Comparison of ENCODE assay signal across 15 cellular contexts in the genomic region with DNA sequence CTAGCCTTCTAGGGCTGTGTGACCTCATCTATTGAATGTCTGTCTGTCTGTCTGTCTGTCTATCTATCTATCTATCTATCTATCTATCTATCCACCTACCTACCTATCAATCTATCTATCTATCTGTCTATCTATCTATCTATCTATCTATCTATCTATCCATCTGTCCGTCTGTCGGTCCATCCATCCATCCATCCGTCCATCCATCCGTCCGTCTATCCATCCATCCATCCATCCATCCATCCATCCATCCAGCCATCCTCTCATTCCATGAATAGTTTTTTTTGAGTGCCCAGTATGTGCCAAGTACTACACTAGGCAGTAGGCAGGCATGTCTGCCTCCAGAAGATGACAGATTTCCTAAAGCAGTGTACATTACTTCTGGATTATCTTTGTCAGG.
DNase-seq lines count a peak whose midpoint lies in the region; ATAC-seq, FAIRE-seq and TF ChIP-seq lines count a peak whose summit lies in the region.
"Had no signal": no experiment of that assay in that cellular context is flagged by ENCODE, and none has a peak within 500 bp of the region (broad histone marks: within the 10 kb centered on the region; RNA-seq: fewer than 3 reads in every experiment).

No MANE protein-coding gene starts in this region.

- no peaks in the 10 kb centered on the region for H3K36me3 Mint-ChIP-seq in activated CD8-positive, alpha-beta memory T cell treated with anti-CD3 and anti-CD28 coated beads, Interleukin-2, amount 10 ng/mL, durations not matched to agents 7 days and 5 days
- H3K36me3 Mint-ChIP-seq in stimulated activated effector memory CD8-positive, alpha-beta T cell treated with anti-CD3 and anti-CD28 coated beads, Interleukin-12 subunit alpha, Interleukin-12 subunit beta, amount 100 ng/mL, for 72 hours, result peaks cover 7% of the 10 kb centered on the region

- no peak overlapping the region for H3K9ac ChIP-seq in GM12878 (ENCODE audit: control insufficient read depth, insufficient read depth, low read length)

- no peaks in the 10 kb centered on the region for H3K9me3 ChIP-seq in GM12878 (replicated peaks; ENCODE audit: control insufficient read depth, insufficient read depth, low read length)
- H3K9me3 ChIP-seq: body of pancreas, heart right ventricle had no signal

- CTCF ChIA-PET in activated CD8-positive, alpha-beta memory T cell treated with anti-CD3 and anti-CD28 coated beads, Interleukin-2, amount 10 ng/mL, durations not matched to agents 7 days and 5 days (lab: Charles Lee), result interaction anchor here (0.6 to 3.2 kb wide), 17 partner anchors 10 to 454 kb away, joined by 3 to 19 read pairs (median 4); a partner anchor contains a TSS
- CTCF ChIA-PET in GM12878 (lab: Yijun Ruan, JAX), result interaction anchor here (0.7 to 1.4 kb wide), 5 partner anchors 10 to 403 kb away, joined by 3 to 4 read pairs (median 3); no protein-coding TSS in a partner anchor

- no TSS peak for BruUV-seq in GM12878 (replicated peaks; lab: Mats Ljungman, UMichigan)

- no peak for TF ChIP-seq RAD21 in GM12878 (IDR thresholded peaks at IDR 0.05; ENCODE audit: insufficient read depth, low read depth, low read length)

- SMC1A ChIA-PET in GM12878 (lab: Charles Lee; ENCODE audit: uncharacterized antibody, unreplicated experiment), result interaction anchor here (0.6 kb wide), 1 partner anchor 1709 kb away, joined by 3 read pairs; no protein-coding TSS in a partner anchor

- no peak for TF ChIP-seq EP300 in GM12878 (IDR thresholded peaks at IDR 0.05; ENCODE audit: borderline replicate concordance in 1 of 2, control insufficient read depth in 1 of 2, low read depth in 2 of 2, low read length in 2 of 2)

- H2AFZ ChIP-seq in GM12878 (ENCODE audit: control insufficient read depth, low read depth, low read length), result no peak overlapping the region

- TF ChIP-seq CTCF in GM12878 (IDR thresholded peaks at IDR 0.05 in 2 of 3, conservative IDR thresholded peaks at IDR 0.05 in 1 of 3; ENCODE audit: control insufficient read depth in 2 of 3, extremely low read depth in 1 of 3, insufficient read depth in 1 of 3, low read depth in 3 of 3, low read length in 3 of 3), result no peak

- no peak for DNase-seq in activated CD8-positive, alpha-beta memory T cell treated with anti-CD3 and anti-CD28 coated beads, Interleukin-2, amount 10 ng/mL, durations not matched to agents 7 days and 5 days
- no peak for DNase-seq in activated CD8-positive, alpha-beta memory T cell treated with anti-CD3 and anti-CD28 coated beads, Interleukin-2, amount 50 U/mL, for 48 hours
- peak; percentile 3 for DNase-seq in MV-4-11 (lab: John Stamatoyannopoulos, UW)
- DNase-seq in GM12878 (ENCODE audit: low read depth, low spot score), result no peak
- no peak for DNase-seq in stimulated activated effector memory CD8-positive, alpha-beta T cell treated with anti-CD3 and anti-CD28 coated beads, Interleukin-12 subunit alpha, Interleukin-12 subunit beta, amount 100 ng/mL, for 72 hours (ENCODE audit: low spot score in 2 of 2)
- no peak for DNase-seq in stimulated activated CD4-positive, alpha-beta T cell treated with anti-CD3 and anti-CD28 coated beads, Interleukin-4, amount 100 ng/mL, for 1 hour
- DNase-seq in hepatic stellate cell (ENCODE audit: low spot score), result no peak
- DNase-seq: activated CD4-positive, CD25-positive, alpha-beta regulatory T cell treated with anti-CD3 and anti-CD28 coated beads, Interleukin-2, amount 50 U/mL, for 72 hours; H7; heart right ventricle; NCI-H1417 treated with DMSO at 0.1 percent for 48 hours; stimulated activated CD4-positive, alpha-beta T cell treated with anti-CD3 and anti-CD28 coated beads, Interleukin-4, amount 100 ng/mL, for 4 hours had no signal

- peaks cover 64% of the 10 kb centered on the region for H3K4me1 Mint-ChIP-seq in activated CD8-positive, alpha-beta memory T cell treated with anti-CD3 and anti-CD28 coated beads, Interleukin-2, amount 10 ng/mL, durations not matched to agents 7 days and 5 days
- H3K4me1 Mint-ChIP-seq in stimulated activated effector memory CD8-positive, alpha-beta T cell treated with anti-CD3 and anti-CD28 coated beads, Interleukin-12 subunit alpha, Interleukin-12 subunit beta, amount 100 ng/mL, for 72 hours, result peaks cover 27% of the 10 kb centered on the region

- no peaks in the 10 kb centered on the region for H3K27me3 ChIP-seq in GM12878 (replicated peaks in 1 of 2; ENCODE audit: control insufficient read depth in 2 of 2, insufficient read depth in 2 of 2, low read length in 1 of 2)

- no peak for ATAC-seq in activated CD8-positive, alpha-beta memory T cell treated with anti-CD3 and anti-CD28 coated beads, Interleukin-2, amount 10 ng/mL, durations not matched to agents 7 days and 5 days
- ATAC-seq in GM12878, result no peak
- no peak for ATAC-seq in stimulated activated effector memory CD8-positive, alpha-beta T cell treated with anti-CD3 and anti-CD28 coated beads, Interleukin-12 subunit alpha, Interleukin-12 subunit beta, amount 100 ng/mL, for 72 hours
- ATAC-seq in GM21423 (IDR thresholded peaks at IDR 0.05; ENCODE audit: unreplicated experiment), result no peak

- H3K79me2 ChIP-seq in GM12878 (ENCODE audit: control insufficient read depth, insufficient read depth, low read length), result no peaks in the 10 kb centered on the region

- H3K4me3 ChIP-seq in GM12878, result peak overlapping the region; percentile 66; the same call in 1 of the 2 replicates

- in situ Hi-C loops in GM12878 (cut with MboI), result no loop called here

- no peaks in the 10 kb centered on the region for H4K20me1 ChIP-seq in GM12878 (ENCODE audit: control insufficient read depth, insufficient read depth)

- no peaks in the 10 kb centered on the region for H3K9me3 Mint-ChIP-seq in activated CD8-positive, alpha-beta memory T cell treated with anti-CD3 and anti-CD28 coated beads, Interleukin-2, amount 10 ng/mL, durations not matched to agents 7 days and 5 days (ENCODE audit: low read depth)
- no peaks in the 10 kb centered on the region for H3K9me3 Mint-ChIP-seq in stimulated activated effector memory CD8-positive, alpha-beta T cell treated with anti-CD3 and anti-CD28 coated beads, Interleukin-12 subunit alpha, Interleukin-12 subunit beta, amount 100 ng/mL, for 72 hours

- no peak for FAIRE-seq in GM12878 (lab: Jason Lieb, UNC)
- FAIRE-seq: keratinocyte had no signal

- peak overlapping the region; percentile 90 for H3K27ac Mint-ChIP-seq in activated CD8-positive, alpha-beta memory T cell treated with anti-CD3 and anti-CD28 coated beads, Interleukin-2, amount 10 ng/mL, durations not matched to agents 7 days and 5 days
- peak overlapping the region; percentile 86 for H3K27ac Mint-ChIP-seq in stimulated activated effector memory CD8-positive, alpha-beta T cell treated with anti-CD3 and anti-CD28 coated beads, Interleukin-12 subunit alpha, Interleukin-12 subunit beta, amount 100 ng/mL, for 72 hours

- no peaks in the 10 kb centered on the region for H3K27me3 Mint-ChIP-seq in activated CD8-positive, alpha-beta memory T cell treated with anti-CD3 and anti-CD28 coated beads, Interleukin-2, amount 10 ng/mL, durations not matched to agents 7 days and 5 days

- WGBS in GM12878 (ENCODE audit: insufficient coverage, insufficient replicate concordance, low lambda C conversion rate, missing lambda C conversion rate), result 71% methylated on average over 5 of the region's 5 CpGs

- TF ChIP-seq POLR2A in GM12878 (IDR thresholded peaks at IDR 0.05; ENCODE audit: low read depth, low read length), result no peak

- H3K27ac ChIP-seq in GM12878 (ENCODE audit: control insufficient read depth, insufficient read depth), result no peak overlapping the region

- no peaks in the 10 kb centered on the region for H3K36me3 ChIP-seq in GM12878 (ENCODE audit: control insufficient read depth in 2 of 2, insufficient read depth in 2 of 2, low read length in 1 of 2)
- H3K36me3 ChIP-seq: heart right ventricle had no signal

- H3K4me1 ChIP-seq in GM12878 (ENCODE audit: control insufficient read depth, insufficient read depth, low read length), result peaks cover 33% of the 10 kb centered on the region

- intact Hi-C loops in GM12878 (cut with micrococcal nuclease; ENCODE audit: unreplicated experiment), result loop anchor here (5.0 kb wide), 2 partner anchors 209 to 399 kb away; no protein-coding TSS in a partner anchor

- RAD21 ChIA-PET in GM12878 (lab: Charles Lee; ENCODE audit: unreplicated experiment), result interaction anchor here (0.7 to 1.4 kb wide), 2 partner anchors 26 to 53 kb away, joined by 3 to 6 read pairs; no protein-coding TSS in a partner anchor

- H3K4me3 Mint-ChIP-seq in activated CD8-positive, alpha-beta memory T cell treated with anti-CD3 and anti-CD28 coated beads, Interleukin-2, amount 10 ng/mL, durations not matched to agents 7 days and 5 days, result peak overlapping the region; percentile 80
- H3K4me3 Mint-ChIP-seq in stimulated activated effector memory CD8-positive, alpha-beta T cell treated with anti-CD3 and anti-CD28 coated beads, Interleukin-12 subunit alpha, Interleukin-12 subunit beta, amount 100 ng/mL, for 72 hours, result peak overlapping the region; percentile 62

- POLR2A ChIA-PET in GM12878 (lab: Charles Lee), result interaction anchor here (0.7 kb wide), 1 partner anchor 172 kb away, joined by 4 read pairs; no protein-coding TSS in a partner anchor

- peak overlapping the region; percentile 88; the same call in 1 of the 2 replicates for H3K4me2 ChIP-seq in GM12878 (ENCODE audit: control insufficient read depth, insufficient read depth)

TF ChIP-seq in GM12878, 131 proteins besides CTCF, POLR2A, EP300 and RAD21 (continues in another document):
- no peak for TF ChIP-seq ATF7 (IDR thresholded peaks at IDR 0.05; ENCODE audit: low read depth)
- no peak for TF ChIP-seq GATAD2B (conservative IDR thresholded peaks at IDR 0.05; ENCODE audit: low read depth)
- no peak for TF ChIP-seq POU2F2 (IDR thresholded peaks at IDR 0.05; ENCODE audit: borderline replicate concordance, low read depth, low read length)
- no peak for TF ChIP-seq SUZ12 (IDR thresholded peaks at IDR 0.05; ENCODE audit: unreplicated experiment)
- TF ChIP-seq, protein P1, sequence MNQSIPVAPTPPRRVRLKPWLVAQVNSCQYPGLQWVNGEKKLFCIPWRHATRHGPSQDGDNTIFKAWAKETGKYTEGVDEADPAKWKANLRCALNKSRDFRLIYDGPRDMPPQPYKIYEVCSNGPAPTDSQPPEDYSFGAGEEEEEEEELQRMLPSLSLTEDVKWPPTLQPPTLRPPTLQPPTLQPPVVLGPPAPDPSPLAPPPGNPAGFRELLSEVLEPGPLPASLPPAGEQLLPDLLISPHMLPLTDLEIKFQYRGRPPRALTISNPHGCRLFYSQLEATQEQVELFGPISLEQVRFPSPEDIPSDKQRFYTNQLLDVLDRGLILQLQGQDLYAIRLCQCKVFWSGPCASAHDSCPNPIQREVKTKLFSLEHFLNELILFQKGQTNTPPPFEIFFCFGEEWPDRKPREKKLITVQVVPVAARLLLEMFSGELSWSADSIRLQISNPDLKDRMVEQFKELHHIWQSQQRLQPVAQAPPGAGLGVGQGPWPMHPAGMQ (IDR thresholded peaks at IDR 0.05; ENCODE audit: borderline replicate concordance), result no peak
